In genomic region chr1:116501041-116501869, GRCh38 we compare ENCODE assay signal across 2 cellular contexts.
A peak's percentile ranks its signal among the peaks of the same experiment; 100 is the strongest.
TF ChIP-seq lines count a peak whose summit lies in the region.

No MANE protein-coding gene starts in this region.

TF ChIP-seq in HEK293, 187 proteins besides CTCF, POLR2A, EP300 and RAD21:
- TF ChIP-seq, protein P1, sequence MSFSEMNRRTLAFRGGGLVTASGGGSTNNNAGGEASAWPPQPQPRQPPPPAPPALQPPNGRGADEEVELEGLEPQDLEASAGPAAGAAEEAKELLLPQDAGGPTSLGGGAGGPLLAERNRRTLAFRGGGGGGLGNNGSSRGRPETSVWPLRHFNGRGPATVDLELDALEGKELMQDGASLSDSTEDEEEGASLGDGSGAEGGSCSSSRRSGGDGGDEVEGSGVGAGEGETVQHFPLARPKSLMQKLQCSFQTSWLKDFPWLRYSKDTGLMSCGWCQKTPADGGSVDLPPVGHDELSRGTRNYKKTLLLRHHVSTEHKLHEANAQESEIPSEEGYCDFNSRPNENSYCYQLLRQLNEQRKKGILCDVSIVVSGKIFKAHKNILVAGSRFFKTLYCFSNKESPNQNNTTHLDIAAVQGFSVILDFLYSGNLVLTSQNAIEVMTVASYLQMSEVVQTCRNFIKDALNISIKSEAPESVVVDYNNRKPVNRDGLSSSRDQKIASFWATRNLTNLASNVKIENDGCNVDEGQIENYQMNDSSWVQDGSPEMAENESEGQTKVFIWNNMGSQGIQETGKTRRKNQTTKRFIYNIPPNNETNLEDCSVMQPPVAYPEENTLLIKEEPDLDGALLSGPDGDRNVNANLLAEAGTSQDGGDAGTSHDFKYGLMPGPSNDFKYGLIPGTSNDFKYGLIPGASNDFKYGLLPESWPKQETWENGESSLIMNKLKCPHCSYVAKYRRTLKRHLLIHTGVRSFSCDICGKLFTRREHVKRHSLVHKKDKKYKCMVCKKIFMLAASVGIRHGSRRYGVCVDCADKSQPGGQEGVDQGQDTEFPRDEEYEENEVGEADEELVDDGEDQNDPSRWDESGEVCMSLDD (tag by site-specific recombination; IDR thresholded peaks at IDR 0.05), result no peak
- no peak for TF ChIP-seq ZNF621 (tag by site-specific recombination; IDR thresholded peaks at IDR 0.05)
- TF ChIP-seq, protein P2, sequence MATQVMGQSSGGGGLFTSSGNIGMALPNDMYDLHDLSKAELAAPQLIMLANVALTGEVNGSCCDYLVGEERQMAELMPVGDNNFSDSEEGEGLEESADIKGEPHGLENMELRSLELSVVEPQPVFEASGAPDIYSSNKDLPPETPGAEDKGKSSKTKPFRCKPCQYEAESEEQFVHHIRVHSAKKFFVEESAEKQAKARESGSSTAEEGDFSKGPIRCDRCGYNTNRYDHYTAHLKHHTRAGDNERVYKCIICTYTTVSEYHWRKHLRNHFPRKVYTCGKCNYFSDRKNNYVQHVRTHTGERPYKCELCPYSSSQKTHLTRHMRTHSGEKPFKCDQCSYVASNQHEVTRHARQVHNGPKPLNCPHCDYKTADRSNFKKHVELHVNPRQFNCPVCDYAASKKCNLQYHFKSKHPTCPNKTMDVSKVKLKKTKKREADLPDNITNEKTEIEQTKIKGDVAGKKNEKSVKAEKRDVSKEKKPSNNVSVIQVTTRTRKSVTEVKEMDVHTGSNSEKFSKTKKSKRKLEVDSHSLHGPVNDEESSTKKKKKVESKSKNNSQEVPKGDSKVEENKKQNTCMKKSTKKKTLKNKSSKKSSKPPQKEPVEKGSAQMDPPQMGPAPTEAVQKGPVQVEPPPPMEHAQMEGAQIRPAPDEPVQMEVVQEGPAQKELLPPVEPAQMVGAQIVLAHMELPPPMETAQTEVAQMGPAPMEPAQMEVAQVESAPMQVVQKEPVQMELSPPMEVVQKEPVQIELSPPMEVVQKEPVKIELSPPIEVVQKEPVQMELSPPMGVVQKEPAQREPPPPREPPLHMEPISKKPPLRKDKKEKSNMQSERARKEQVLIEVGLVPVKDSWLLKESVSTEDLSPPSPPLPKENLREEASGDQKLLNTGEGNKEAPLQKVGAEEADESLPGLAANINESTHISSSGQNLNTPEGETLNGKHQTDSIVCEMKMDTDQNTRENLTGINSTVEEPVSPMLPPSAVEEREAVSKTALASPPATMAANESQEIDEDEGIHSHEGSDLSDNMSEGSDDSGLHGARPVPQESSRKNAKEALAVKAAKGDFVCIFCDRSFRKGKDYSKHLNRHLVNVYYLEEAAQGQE (tag by site-specific recombination; IDR thresholded peaks at IDR 0.05), result no peak
- TF ChIP-seq, protein P3, sequence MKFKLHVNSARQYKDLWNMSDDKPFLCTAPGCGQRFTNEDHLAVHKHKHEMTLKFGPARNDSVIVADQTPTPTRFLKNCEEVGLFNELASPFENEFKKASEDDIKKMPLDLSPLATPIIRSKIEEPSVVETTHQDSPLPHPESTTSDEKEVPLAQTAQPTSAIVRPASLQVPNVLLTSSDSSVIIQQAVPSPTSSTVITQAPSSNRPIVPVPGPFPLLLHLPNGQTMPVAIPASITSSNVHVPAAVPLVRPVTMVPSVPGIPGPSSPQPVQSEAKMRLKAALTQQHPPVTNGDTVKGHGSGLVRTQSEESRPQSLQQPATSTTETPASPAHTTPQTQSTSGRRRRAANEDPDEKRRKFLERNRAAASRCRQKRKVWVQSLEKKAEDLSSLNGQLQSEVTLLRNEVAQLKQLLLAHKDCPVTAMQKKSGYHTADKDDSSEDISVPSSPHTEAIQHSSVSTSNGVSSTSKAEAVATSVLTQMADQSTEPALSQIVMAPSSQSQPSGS (tag by site-specific recombination; IDR thresholded peaks at IDR 0.05; ENCODE audit: low read depth), result peak; percentile 69; the same call in 1 of the 2 replicates
- TF ChIP-seq KLF10 (tag by site-specific recombination; IDR thresholded peaks at IDR 0.05), result no peak
- TF ChIP-seq BCL11B (tag by site-specific recombination; IDR thresholded peaks at IDR 0.05; ENCODE audit: low read depth), result no peak
- no peak for TF ChIP-seq ZNF10 (tag by site-specific recombination; IDR thresholded peaks at IDR 0.05)
- no peak for TF ChIP-seq WT1 (tag by site-specific recombination; IDR thresholded peaks at IDR 0.05)
- TF ChIP-seq ZNF629 (tag by site-specific recombination; IDR thresholded peaks at IDR 0.05), result peak; percentile 71
- no peak for TF ChIP-seq ZNF223 (tag by site-specific recombination; IDR thresholded peaks at IDR 0.05)
- no peak for TF ChIP-seq ZNF664 (tag by site-specific recombination; IDR thresholded peaks at IDR 0.05)
- no peak for TF ChIP-seq SETDB1 (IDR thresholded peaks at IDR 0.05; ENCODE audit: insufficient read length, low read length)
- no peak for TF ChIP-seq HOXA7 (CRISPR knock-in tag; IDR thresholded peaks at IDR 0.05; ENCODE audit: borderline replicate concordance)
- TF ChIP-seq ZNF184 (tag by site-specific recombination; IDR thresholded peaks at IDR 0.05), result no peak

TF ChIP-seq in SK-N-SH, 30 proteins besides CTCF, POLR2A, EP300 and RAD21 (continued from another document):
- TF ChIP-seq USF2 (IDR thresholded peaks at IDR 0.05; ENCODE audit: borderline replicate concordance, low read depth, low read length) (no peak), GATA2 (CRISPR knock-in tag; IDR thresholded peaks at IDR 0.05) (no peak), TEAD4 (IDR thresholded peaks at IDR 0.05; ENCODE audit: borderline replicate concordance, insufficient read depth) (no peak), MEF2A (IDR thresholded peaks at IDR 0.05; ENCODE audit: borderline replicate concordance, low read depth) (no peak), POLR2AphosphoS5 (IDR thresholded peaks at IDR 0.05; ENCODE audit: low read depth, low read length) (no peak), SIN3A (IDR thresholded peaks at IDR 0.05; ENCODE audit: borderline replicate concordance, low read depth, low read length) (no peak), PBX3 (IDR thresholded peaks at IDR 0.05) (no peak)
- TF ChIP-seq, protein P2 (IDR thresholded peaks at IDR 0.05; ENCODE audit: low read depth, low read length), result no peak
